In the genomic region with DNA sequence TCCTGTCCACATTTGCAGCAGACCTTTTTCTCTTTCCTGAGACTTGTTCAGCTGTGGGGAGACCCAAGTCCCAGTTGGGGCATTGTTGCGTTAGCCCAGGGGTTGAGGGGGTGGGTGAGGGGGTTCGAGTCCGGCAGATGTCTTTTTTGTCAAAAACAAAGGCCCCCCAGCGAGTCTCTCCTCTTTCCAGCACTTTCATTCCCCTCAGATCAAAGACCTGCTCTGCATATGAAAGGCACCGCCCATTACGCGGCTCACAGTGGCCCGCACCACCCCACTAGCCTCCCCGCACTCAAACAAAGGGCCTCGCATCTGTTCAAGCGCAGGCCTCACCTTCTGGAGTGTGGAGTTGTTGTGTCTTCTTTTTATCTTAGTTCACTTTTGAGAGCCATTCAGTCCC, we compare ENCODE assay signal across 15 cellular contexts. TPM values are rescaled to one million over a fixed set of nuclear protein-coding genes. Genes with fewer than 3 reads are reported as not detected.
DNase-seq lines count a peak whose midpoint lies in the region; ATAC-seq and TF ChIP-seq lines count a peak whose summit lies in the region.
"Had no signal": no experiment of that assay in that cellular context is flagged by ENCODE, and none has a peak within 500 bp of the region (broad histone marks: within the 10 kb centered on the region; RNA-seq: fewer than 3 reads in every experiment).

No MANE protein-coding gene starts in this region.

- H3K4me1 Mint-ChIP-seq in T-cell = peaks cover 95 to 98% (median 95%) of the 10 kb centered on the region in 3 donors
- peaks cover 92% of the 10 kb centered on the region for H3K4me1 Mint-ChIP-seq in central memory CD8-positive, alpha-beta T cell
- peaks cover 21% of the 10 kb centered on the region for H3K4me1 Mint-ChIP-seq in neural progenitor cell
- no peaks in the 10 kb centered on the region for H3K4me1 Mint-ChIP-seq in type B pancreatic cell (ENCODE audit: unreplicated experiment)

- H3K36me3 Mint-ChIP-seq in T-cell (peaks cover 63% of the 10 kb centered on the region), neural progenitor cell (peaks cover 2% of the 10 kb centered on the region), type B pancreatic cell (no peaks in the 10 kb centered on the region)
- peaks cover 5% of the 10 kb centered on the region for H3K36me3 Mint-ChIP-seq in central memory CD8-positive, alpha-beta T cell (ENCODE audit: insufficient read depth)

- peak; percentile 50 for DNase-seq in activated CD8-positive, alpha-beta memory T cell treated with anti-CD3 and anti-CD28 coated beads, Interleukin-2, amount 50 U/mL, for 48 hours
- DNase-seq in activated CD8-positive, alpha-beta memory T cell treated with anti-CD3 and anti-CD28 coated beads, Interleukin-2, amount 50 U/mL, for 4 hours = no peak
- DNase-seq in T-cell (peak in 12 of 34 experiments; percentile 22 to 50 (median 43)), neural progenitor cell (ENCODE audit: low spot score) (peak; percentile 79), left cardiac atrium (no peak), type B pancreatic cell (ENCODE audit: extremely low spot score, unreplicated experiment) (no peak)
- DNase-seq in central memory CD8-positive, alpha-beta T cell (ENCODE audit: low spot score in 2 of 2) = no peak
- DNase-seq: Caco-2, gastrocnemius medialis, Karpas-422, mesenchymal stem cell, NCI-H1092 treated with DMSO at 0.1 percent for 48 hours had no signal

- TF ChIP-seq CTCF in neural progenitor cell (IDR thresholded peaks at IDR 0.05) = no peak
- TF ChIP-seq CTCF in type B pancreatic cell (conservative IDR thresholded peaks at IDR 0.05) = no peak

- H3K27ac ChIP-seq in neural progenitor cell = no peak overlapping the region
- H3K27ac ChIP-seq: gastrocnemius medialis, right atrium auricular region, SK-N-MC had no signal

- H3F3A ChIP-seq in neural progenitor cell (ENCODE audit: low read depth) = peaks cover 15% of the 10 kb centered on the region

- peaks cover 40% of the 10 kb centered on the region for H3K27me3 ChIP-seq in neural progenitor cell
- H3K27me3 ChIP-seq: gastrocnemius medialis, right atrium auricular region had no signal

- intact Hi-C loops in left cardiac atrium (cut with DNase I) = no loop called here

- H3K4me3 ChIP-seq in neural progenitor cell = peak overlapping the region; percentile 13
- H3K4me3 ChIP-seq: gastrocnemius medialis, right atrium auricular region, SK-N-MC had no signal

- CTCF ChIA-PET in T-cell (lab: Charles Lee) = interaction anchor here (0.7 to 1.0 kb wide), 2 partner anchors 73 to 149 kb away, joined by 4 to 6 read pairs; no protein-coding TSS in a partner anchor

- H3K4me1 ChIP-seq in neural progenitor cell = peaks cover 14% of the 10 kb centered on the region
- H3K4me1 ChIP-seq: Caco-2, gastrocnemius medialis, right atrium auricular region had no signal

- H3K9me3 Mint-ChIP-seq in T-cell (peaks cover 6 to 7% (median 6%) of the 10 kb centered on the region in 3 donors), neural progenitor cell (peaks cover 12% of the 10 kb centered on the region), type B pancreatic cell (peaks cover 9% of the 10 kb centered on the region)
- H3K9me3 Mint-ChIP-seq in central memory CD8-positive, alpha-beta T cell = peaks cover 5% of the 10 kb centered on the region

- peak overlapping the region; percentile 65 to 76 (median 72) for H3K4me3 Mint-ChIP-seq in T-cell
- peak overlapping the region; percentile 6 for H3K4me3 Mint-ChIP-seq in central memory CD8-positive, alpha-beta T cell
- no peak overlapping the region for H3K4me3 Mint-ChIP-seq in neural progenitor cell
- H3K4me3 Mint-ChIP-seq in type B pancreatic cell = no peak overlapping the region

- no peaks in the 10 kb centered on the region for H3K9me3 ChIP-seq in neural progenitor cell (ENCODE audit: low read depth)
- H3K9me3 ChIP-seq: Caco-2, gastrocnemius medialis, right atrium auricular region had no signal

- H3K27me3 Mint-ChIP-seq in T-cell (no peaks in the 10 kb centered on the region), neural progenitor cell (ENCODE audit: insufficient read depth, low read depth) (peaks cover 8% of the 10 kb centered on the region), type B pancreatic cell (peaks cover 27% of the 10 kb centered on the region)
- no peaks in the 10 kb centered on the region for H3K27me3 Mint-ChIP-seq in central memory CD8-positive, alpha-beta T cell

- POLR2A ChIA-PET in T-cell (lab: Charles Lee) = interaction anchor here in 1 of 2 donors (0.6 kb wide), 1 partner anchor 27 kb away, joined by 5 read pairs; no protein-coding TSS in a partner anchor

- peak overlapping the region; percentile 65 for H3K4me2 ChIP-seq in neural progenitor cell

- ATAC-seq in T-cell (replicated peaks in 1 of 4) (peak; percentile 59 to 66 (median 64)), left cardiac atrium (no peak), HG02610 (IDR thresholded peaks at IDR 0.05; ENCODE audit: unreplicated experiment) (no peak)
- ATAC-seq in central memory CD8-positive, alpha-beta T cell (replicated peaks; ENCODE audit: extremely low read depth, poor library complexity, severe bottlenecking) = no peak
- ATAC-seq: gastrocnemius medialis had no signal

- no peak overlapping the region for H3K9ac ChIP-seq in neural progenitor cell

- H3K36me3 ChIP-seq in neural progenitor cell = no peaks in the 10 kb centered on the region
- H3K36me3 ChIP-seq: gastrocnemius medialis, right atrium auricular region had no signal

- H3K27ac Mint-ChIP-seq in T-cell (peak overlapping the region; percentile 98), neural progenitor cell (peak overlapping the region; percentile 95), type B pancreatic cell (no peak overlapping the region)
- H3K27ac Mint-ChIP-seq in central memory CD8-positive, alpha-beta T cell (ENCODE audit: low read depth) = peak overlapping the region; percentile 90

- H3K79me2 ChIP-seq in neural progenitor cell (ENCODE audit: low read depth) = no peaks in the 10 kb centered on the region

- no peaks in the 10 kb centered on the region for H4K20me1 ChIP-seq in neural progenitor cell (ENCODE audit: low read depth)

- H2AFZ ChIP-seq in neural progenitor cell (replicated peaks) = peak overlapping the region; percentile 7

RNA-seq across cellular contexts. Expression of a gene that starts 25.2 kb away (rescaled TPM):
- total RNA-seq in T-cell = 100 to 1,000 TPM in 3 of 5 donors, 10 to 100 TPM in 2; 77.3 to 219 (median 106) TPM
- total RNA-seq in neural progenitor cell (ENCODE audit: low replicate concordance) = 1.7 and 2.0 TPM in 2 replicates
- total RNA-seq in left cardiac atrium = 1 to 10 TPM in 1 of 2 donors, under 1 TPM in 1; 0.91 to 1.3 TPM
- 2.1 and 3.3 TPM in 2 replicates for total RNA-seq in type B pancreatic cell (ENCODE audit: low replicate concordance)

RNA-seq across cellular contexts. Expression of a gene that starts 49.7 kb away (rescaled TPM):
- 1,000 to 10,000 TPM; 1,423 to 1,890 (median 1,689) TPM for total RNA-seq in T-cell
- total RNA-seq in neural progenitor cell (ENCODE audit: low replicate concordance) = 1,687 and 2,248 TPM in 2 replicates
- 100 to 1,000 TPM; 751 to 893 TPM for total RNA-seq in left cardiac atrium
- total RNA-seq in type B pancreatic cell (ENCODE audit: low replicate concordance) = 1,269 and 1,391 TPM in 2 replicates

Comparison
In these comparisons a context has a peak if more than half of its experiments do, and no peak if none do; other contexts are left out.
1. DNase-seq: peak in activated CD8-positive, alpha-beta memory T cell treated with anti-CD3 and anti-CD28 coated beads, Interleukin-2, amount 50 U/mL, for 48 hours (single experiment) and neural progenitor cell (single experiment); none in activated CD8-positive, alpha-beta memory T cell treated with anti-CD3 and anti-CD28 coated beads, Interleukin-2, amount 50 U/mL, for 4 hours (single experiment), central memory CD8-positive, alpha-beta T cell (0 of 2), left cardiac atrium (single experiment) and type B pancreatic cell (single experiment).
2. ATAC-seq: peak in T-cell (4 of 4); none in central memory CD8-positive, alpha-beta T cell (single experiment), left cardiac atrium (0 of 2) and HG02610 (single experiment).
3. H3K4me3 Mint-ChIP-seq: peak in T-cell (3 of 3) and central memory CD8-positive, alpha-beta T cell (single experiment); none in neural progenitor cell (single experiment) and type B pancreatic cell (single experiment).
4. RNA of a gene that starts 25.2 kb away (total RNA-seq): 77.3 to 219 TPM in T-cell; 2.1 to 3.3 TPM in type B pancreatic cell, 1.7 to 2.0 TPM in neural progenitor cell and 0.91 to 1.3 TPM in left cardiac atrium; every median in the first group is over 10 times any median in the second.